ENCODE assay signal across 1 cellular context in the genomic region with DNA sequence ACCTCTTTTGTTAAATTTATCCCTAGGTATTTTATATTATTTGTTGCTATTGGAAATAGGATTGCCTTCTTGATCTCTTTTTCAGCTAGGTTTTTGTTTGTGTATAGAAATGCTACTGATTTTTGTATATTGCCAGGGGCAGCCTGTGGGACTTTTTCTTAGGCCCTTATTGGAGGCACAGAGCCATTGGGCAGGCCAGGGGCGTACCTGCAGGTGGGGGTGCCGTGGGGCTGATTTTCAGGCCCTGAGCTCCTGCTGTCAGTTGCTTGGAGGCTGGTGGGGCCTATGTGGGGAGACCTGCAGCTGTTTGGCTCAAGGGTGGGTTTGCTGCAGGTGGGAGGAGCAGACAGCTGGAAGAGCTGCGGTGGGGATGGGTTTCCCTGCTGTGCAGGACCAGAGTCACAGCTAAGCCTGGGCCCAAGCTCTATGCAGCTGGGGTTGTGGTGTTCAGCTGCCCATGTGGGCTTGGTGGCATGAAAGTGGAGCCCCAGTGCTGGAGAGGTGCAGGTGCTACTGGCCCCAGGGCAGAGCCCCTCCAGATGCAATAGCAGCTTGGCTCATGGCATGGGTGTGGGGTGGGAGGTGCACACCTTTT.
A peak's percentile ranks its signal among the peaks of the same experiment; 100 is the strongest.
TF ChIP-seq lines count a peak whose summit lies in the region.

No MANE protein-coding gene starts in this region.

TF ChIP-seq in HEK293, 187 proteins besides CTCF, POLR2A, EP300 and RAD21:
- TF ChIP-seq, protein P1, sequence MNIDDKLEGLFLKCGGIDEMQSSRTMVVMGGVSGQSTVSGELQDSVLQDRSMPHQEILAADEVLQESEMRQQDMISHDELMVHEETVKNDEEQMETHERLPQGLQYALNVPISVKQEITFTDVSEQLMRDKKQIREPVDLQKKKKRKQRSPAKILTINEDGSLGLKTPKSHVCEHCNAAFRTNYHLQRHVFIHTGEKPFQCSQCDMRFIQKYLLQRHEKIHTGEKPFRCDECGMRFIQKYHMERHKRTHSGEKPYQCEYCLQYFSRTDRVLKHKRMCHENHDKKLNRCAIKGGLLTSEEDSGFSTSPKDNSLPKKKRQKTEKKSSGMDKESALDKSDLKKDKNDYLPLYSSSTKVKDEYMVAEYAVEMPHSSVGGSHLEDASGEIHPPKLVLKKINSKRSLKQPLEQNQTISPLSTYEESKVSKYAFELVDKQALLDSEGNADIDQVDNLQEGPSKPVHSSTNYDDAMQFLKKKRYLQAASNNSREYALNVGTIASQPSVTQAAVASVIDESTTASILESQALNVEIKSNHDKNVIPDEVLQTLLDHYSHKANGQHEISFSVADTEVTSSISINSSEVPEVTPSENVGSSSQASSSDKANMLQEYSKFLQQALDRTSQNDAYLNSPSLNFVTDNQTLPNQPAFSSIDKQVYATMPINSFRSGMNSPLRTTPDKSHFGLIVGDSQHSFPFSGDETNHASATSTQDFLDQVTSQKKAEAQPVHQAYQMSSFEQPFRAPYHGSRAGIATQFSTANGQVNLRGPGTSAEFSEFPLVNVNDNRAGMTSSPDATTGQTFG (tag by site-specific recombination; IDR thresholded peaks at IDR 0.05; ENCODE audit: borderline replicate concordance), result no peak
- TF ChIP-seq, protein P2, sequence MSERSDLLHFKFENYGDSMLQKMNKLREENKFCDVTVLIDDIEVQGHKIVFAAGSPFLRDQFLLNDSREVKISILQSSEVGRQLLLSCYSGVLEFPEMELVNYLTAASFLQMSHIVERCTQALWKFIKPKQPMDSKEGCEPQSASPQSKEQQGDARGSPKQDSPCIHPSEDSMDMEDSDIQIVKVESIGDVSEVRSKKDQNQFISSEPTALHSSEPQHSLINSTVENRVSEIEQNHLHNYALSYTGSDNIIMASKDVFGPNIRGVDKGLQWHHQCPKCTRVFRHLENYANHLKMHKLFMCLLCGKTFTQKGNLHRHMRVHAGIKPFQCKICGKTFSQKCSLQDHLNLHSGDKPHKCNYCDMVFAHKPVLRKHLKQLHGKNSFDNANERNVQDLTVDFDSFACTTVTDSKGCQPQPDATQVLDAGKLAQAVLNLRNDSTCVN (tag by site-specific recombination; optimal IDR thresholded peaks at IDR 0.05), result no peak
- TF ChIP-seq ZNF341 (tag by site-specific recombination; IDR thresholded peaks at IDR 0.05; ENCODE audit: low read depth) (peak; percentile 66), ZNF558 (tag by site-specific recombination; IDR thresholded peaks at IDR 0.05) (no peak), ZNF423 (tag by site-specific recombination; IDR thresholded peaks at IDR 0.05) (no peak), PATZ1 (tag by site-specific recombination; IDR thresholded peaks at IDR 0.05) (no peak), ZNF623 (tag by site-specific recombination; IDR thresholded peaks at IDR 0.05) (no peak), HIC1 (tag by site-specific recombination; IDR thresholded peaks at IDR 0.05) (no peak)
